Comparison of ENCODE assay signal across 2 cellular contexts in genomic region chr10:102435098-102435497, GRCh38.
TF ChIP-seq lines count a peak whose summit lies in the region.

No MANE protein-coding gene starts in this region.

TF ChIP-seq in GM12878, 131 proteins besides CTCF, POLR2A, EP300 and RAD21:
- TF ChIP-seq KAT2A (conservative IDR thresholded peaks at IDR 0.05; ENCODE audit: control insufficient read depth, low read depth, low read length) (no peak), CBFB (IDR thresholded peaks at IDR 0.05; ENCODE audit: low read depth) (0 out of 2 replicates have a peak, but pooled peaks have one; percentile 18), YY1 (IDR thresholded peaks at IDR 0.05; ENCODE audit: low read depth, low read length) (no peak), NR2F1 (conservative IDR thresholded peaks at IDR 0.05) (no peak), SMAD1 (IDR thresholded peaks at IDR 0.05; ENCODE audit: low read depth, partially characterized antibody) (no peak), IRF5 (IDR thresholded peaks at IDR 0.05; ENCODE audit: borderline replicate concordance) (no peak), ATF3 (IDR thresholded peaks at IDR 0.05; ENCODE audit: borderline replicate concordance, extremely low read depth, low read depth, low read length) (no peak), MEF2A (IDR thresholded peaks at IDR 0.05; ENCODE audit: insufficient read depth, low read depth, low read length) (no peak), GABPA (IDR thresholded peaks at IDR 0.05; ENCODE audit: low read depth) (no peak), SMAD5 (IDR thresholded peaks at IDR 0.05; ENCODE audit: low read depth) (no peak), LARP7 (IDR thresholded peaks at IDR 0.05) (0 out of 2 replicates have a peak, but pooled peaks have one; percentile 28), BCL11A (IDR thresholded peaks at IDR 0.05; ENCODE audit: low read depth, low read length) (no peak), FOXK2 (IDR thresholded peaks at IDR 0.05) (no peak), PAX8 (IDR thresholded peaks at IDR 0.05) (no peak), FOXM1 (IDR thresholded peaks at IDR 0.05; ENCODE audit: low read depth, low read length) (no peak), BRCA1 (IDR thresholded peaks at IDR 0.05; ENCODE audit: low read depth, low read length) (no peak)

TF ChIP-seq in SK-N-SH, 30 proteins besides CTCF, POLR2A, EP300 and RAD21:
- TF ChIP-seq ELF1 (IDR thresholded peaks at IDR 0.05): no peak
- TF ChIP-seq MXI1 (IDR thresholded peaks at IDR 0.05; ENCODE audit: low read depth, low read length): no peak
- no peak for TF ChIP-seq FOXM1 (IDR thresholded peaks at IDR 0.05; ENCODE audit: low read depth)
- no peak for TF ChIP-seq FOXJ3 (CRISPR knock-in tag; IDR thresholded peaks at IDR 0.05)
- no peak for TF ChIP-seq USF1 (IDR thresholded peaks at IDR 0.05; ENCODE audit: borderline replicate concordance, low read depth)
- no peak for TF ChIP-seq MAX (IDR thresholded peaks at IDR 0.05; ENCODE audit: low read depth)
- TF ChIP-seq JUND (IDR thresholded peaks at IDR 0.05): no peak
- no peak for TF ChIP-seq RCOR1 (IDR thresholded peaks at IDR 0.05; ENCODE audit: low read length)
- no peak for TF ChIP-seq NFIC (IDR thresholded peaks at IDR 0.05; ENCODE audit: borderline replicate concordance)
- no peak for TF ChIP-seq GABPA (IDR thresholded peaks at IDR 0.05; ENCODE audit: low read depth)
- no peak for TF ChIP-seq TEAD4 (IDR thresholded peaks at IDR 0.05; ENCODE audit: borderline replicate concordance, insufficient read depth)
- no peak for TF ChIP-seq TCF12 (IDR thresholded peaks at IDR 0.05)
- no peak for TF ChIP-seq FOSL2 (IDR thresholded peaks at IDR 0.05; ENCODE audit: borderline replicate concordance, low read depth)
- TF ChIP-seq GATA2 (CRISPR knock-in tag; IDR thresholded peaks at IDR 0.05): no peak
